Comparison of ENCODE assay signal across 12 cellular contexts in genomic region chr6:8100159-8100854, GRCh38. TPM values are rescaled to one million over a fixed set of nuclear protein-coding genes. Genes with fewer than 3 reads are reported as not detected.
A peak's percentile ranks its signal among the peaks of the same experiment; 100 is the strongest.
DNase-seq lines count a peak whose midpoint lies in the region; ATAC-seq and TF ChIP-seq lines count a peak whose summit lies in the region.
"Had no signal": no experiment of that assay in that cellular context is flagged by ENCODE, and none has a peak within 500 bp of the region (broad histone marks: within the 10 kb centered on the region; RNA-seq: fewer than 3 reads in every experiment).

No MANE protein-coding gene starts in this region.

- no peaks in the 10 kb centered on the region for H3K9me3 Mint-ChIP-seq in Caco-2 (ENCODE audit: unreplicated experiment)
- no peaks in the 10 kb centered on the region for H3K9me3 Mint-ChIP-seq in activated B cell treated with CpG ODN at 0.5 μM for 24 hours
- no peaks in the 10 kb centered on the region for H3K9me3 Mint-ChIP-seq in immature natural killer cell

- CTCF ChIA-PET in Caco-2 (lab: Charles Lee) (no interaction called here), activated B cell treated with CpG ODN at 0.5 μM for 24 hours (lab: Charles Lee) (interaction anchor here (0.5 kb wide), 1 partner anchor 89 kb away, joined by 3 read pairs; no protein-coding TSS in a partner anchor)

- H3K4me3 Mint-ChIP-seq in Caco-2 (ENCODE audit: unreplicated experiment) (peak overlapping the region; percentile 14), activated B cell treated with CpG ODN at 0.5 μM for 24 hours (peak overlapping the region; percentile 1), immature natural killer cell (peak overlapping the region in 3 of 5 donors; percentile 6 to 42 (median 31))

- no peaks in the 10 kb centered on the region for H3K27me3 ChIP-seq in Caco-2 (replicated peaks; ENCODE audit: control insufficient read depth, insufficient read depth, low read length)
- H3K27me3 ChIP-seq in HUES64 (ENCODE audit: insufficient read depth, low read length) = no peaks in the 10 kb centered on the region
- H3K27me3 ChIP-seq: adrenal gland, upper lobe of left lung had no signal

- no peak for TF ChIP-seq CTCF in Caco-2 (IDR thresholded peaks at IDR 0.05; ENCODE audit: insufficient read depth in 1 of 2, low read depth in 1 of 2, low read length in 1 of 2, severe bottlenecking in 1 of 2, unreplicated experiment in 1 of 2)
- TF ChIP-seq CTCF in activated B cell treated with CpG ODN at 0.5 μM for 24 hours (IDR thresholded peaks at IDR 0.05) = no peak

- POLR2A ChIA-PET in Caco-2 (lab: Charles Lee) = no interaction called here
- POLR2A ChIA-PET in activated B cell treated with CpG ODN at 0.5 μM for 24 hours (lab: Charles Lee) = interaction anchor here (3.4 kb wide), 1 partner anchor 35 kb away, joined by 59 read pairs; the partner anchor contains the start of gene BLOC1S5

- ATAC-seq in activated B cell treated with CpG ODN at 0.5 μM for 24 hours (ENCODE audit: low read depth) = no peak
- no peak for ATAC-seq in GM21423 (IDR thresholded peaks at IDR 0.05; ENCODE audit: unreplicated experiment)

- DNase-seq in Caco-2 (no peak), activated B cell treated with CpG ODN at 0.5 μM for 24 hours (no peak), immature natural killer cell (no peak), NCI-H226 (no peak), DMS153 (lab: John Stamatoyannopoulos, UW) (no peak)
- DNase-seq: head of caudate nucleus, NCI-H2081, upper lobe of left lung had no signal

- H3K4me3 ChIP-seq in Caco-2 (ENCODE audit: low read depth, low read length) (no peak overlapping the region; the same call in 1 of the 2 replicates), HUES64 (ENCODE audit: low read length) (peak overlapping the region; percentile 23)
- H3K4me3 ChIP-seq: adrenal gland, lung, upper lobe of left lung had no signal

- BruUV-seq in Caco-2 (replicated peaks; lab: Mats Ljungman, UMichigan) = no TSS peak

- peak overlapping the region; percentile 23; the same call in 1 of the 2 replicates for H3K9ac ChIP-seq in HUES64 (ENCODE audit: low read depth, low read length)

- H3K9me3 ChIP-seq in Caco-2 (no peaks in the 10 kb centered on the region), HUES64 (ENCODE audit: insufficient read depth, low read depth, low read length) (no peaks in the 10 kb centered on the region)
- H3K9me3 ChIP-seq: adrenal gland, upper lobe of left lung had no signal

- H3K27ac Mint-ChIP-seq in Caco-2 (ENCODE audit: unreplicated experiment) (peak overlapping the region; percentile 69), activated B cell treated with CpG ODN at 0.5 μM for 24 hours (no peak overlapping the region), immature natural killer cell (no peak overlapping the region)

- intact Hi-C loops in Caco-2 (cut with micrococcal nuclease; ENCODE audit: unreplicated experiment) = no loop called here
- intact Hi-C loops in activated B cell treated with CpG ODN at 0.5 μM for 24 hours (cut with micrococcal nuclease) = loop anchor here (5.0 kb wide), 1 partner anchor 508 kb away; the partner anchor contains the start of gene SNRNP48

- no peaks in the 10 kb centered on the region for H3K4me1 Mint-ChIP-seq in Caco-2 (ENCODE audit: low read depth, unreplicated experiment)
- H3K4me1 Mint-ChIP-seq in activated B cell treated with CpG ODN at 0.5 μM for 24 hours = peaks cover 25% of the 10 kb centered on the region
- peaks cover 21 to 28% of the 10 kb centered on the region in 2 donors for H3K4me1 Mint-ChIP-seq in immature natural killer cell

- H3K27me3 Mint-ChIP-seq in Caco-2 (ENCODE audit: insufficient read depth, unreplicated experiment) = no peaks in the 10 kb centered on the region
- H3K27me3 Mint-ChIP-seq in activated B cell treated with CpG ODN at 0.5 μM for 24 hours = peaks cover 3% of the 10 kb centered on the region
- H3K27me3 Mint-ChIP-seq in immature natural killer cell (ENCODE audit: low read depth in 3 of 3) = peaks cover 3 to 7% (median 6%) of the 10 kb centered on the region in 3 donors

- H3K4me1 ChIP-seq in Caco-2 (peaks cover 8% of the 10 kb centered on the region; the same call in 1 of the 2 replicates), HUES64 (ENCODE audit: insufficient read depth, low read length) (peaks cover 5% of the 10 kb centered on the region; the same call in 1 of the 2 replicates)

- H3K36me3 ChIP-seq in Caco-2 (ENCODE audit: control insufficient read depth, insufficient read depth, low read length) (peaks cover 3% of the 10 kb centered on the region), HUES64 (ENCODE audit: insufficient read depth, low read length) (peaks cover 47% of the 10 kb centered on the region)

- H3K36me3 Mint-ChIP-seq in Caco-2 (ENCODE audit: insufficient read depth, unreplicated experiment) (peaks cover 50% of the 10 kb centered on the region), activated B cell treated with CpG ODN at 0.5 μM for 24 hours (ENCODE audit: low read depth) (peaks cover 38% of the 10 kb centered on the region), immature natural killer cell (peaks cover 8 to 13% (median 8%) of the 10 kb centered on the region in 3 donors)

- no peak overlapping the region for H3K27ac ChIP-seq in HUES64 (ENCODE audit: low read depth, low read length)
- H3K27ac ChIP-seq: adrenal gland, upper lobe of left lung had no signal

- WGBS in HUES64 = 96% methylated on average over 8 of the region's 8 CpGs

RNA-seq across cellular contexts. Expression of gene EEF1E1, which starts 2.0 kb away (rescaled TPM):
- 60.3 TPM in 2 replicates for total RNA-seq in Caco-2 (2022)
- polyA plus RNA-seq in HUES64 (2013, experiment 1 of 2) = 107 TPM
- polyA plus RNA-seq in HUES64 (2013, experiment 2 of 2) = 112 TPM
- 32.5 and 33.0 TPM in 2 replicates for total RNA-seq in activated B cell treated with CpG ODN at 0.5 μM for 24 hours
- polyA plus RNA-seq in immature natural killer cell = 10 to 100 TPM; 34.2 to 94.0 (median 40.7) TPM

RNA-seq across cellular contexts. Expression of gene BLOC1S5, which starts 36.1 kb away (rescaled TPM):
- 15.0 and 16.4 TPM in 2 replicates for total RNA-seq in Caco-2 (2022)
- 14.7 TPM for polyA plus RNA-seq in HUES64 (2013, experiment 1 of 2)
- polyA plus RNA-seq in HUES64 (2013, experiment 2 of 2) = 22.8 TPM
- total RNA-seq in activated B cell treated with CpG ODN at 0.5 μM for 24 hours = 13.8 and 16.8 TPM in 2 replicates
- polyA plus RNA-seq in immature natural killer cell = 10 to 100 TPM; 23.6 to 42.9 (median 29.7) TPM
